Comparison of ENCODE assay signal across 18 cellular contexts in genomic region chr18:58353581-58353980, GRCh38.
DNase-seq lines count a peak whose midpoint lies in the region; ATAC-seq and TF ChIP-seq lines count a peak whose summit lies in the region.
"Had no signal": no experiment of that assay in that cellular context is flagged by ENCODE, and none has a peak within 500 bp of the region (broad histone marks: within the 10 kb centered on the region; RNA-seq: fewer than 3 reads in every experiment).

No MANE protein-coding gene starts in this region.

- peak overlapping the region; percentile 84 for H4K8ac ChIP-seq in trophoblast cell (ENCODE audit: low read depth, low read length)

- DNase-seq in GM23338 (ENCODE audit: low spot score) = no peak
- peak; percentile 21 for DNase-seq in esophagus muscularis mucosa (ENCODE audit: extremely low spot score)
- DNase-seq in trophoblast cell = peak; percentile 59 to 88
- no peak for DNase-seq in SJCRH30
- no peak for DNase-seq in NCI-H748 treated with DMSO at 0.1 percent for 48 hours (lab: John Stamatoyannopoulos, UW)
- DNase-seq: AML-193; Caco-2; Calu3; CD4-positive, alpha-beta T cell; CD8-positive, alpha-beta T cell; DMS79 treated with DMSO at 0.1 percent for 48 hours; GF-D8 had no signal

- H3K18ac ChIP-seq in trophoblast cell (ENCODE audit: low read length) = peak overlapping the region; percentile 91

- H3K4me2 ChIP-seq in GM23338 (no peak overlapping the region), trophoblast cell (ENCODE audit: low read length) (no peak overlapping the region)
- H3K4me2 ChIP-seq: A549; BLaER1 treated with 17β-estradiol and CSF1 and Interleukin-3, amounts not matched to agents 10 nM and 100 nM had no signal

- peak overlapping the region; percentile 74 for H2BK120ac ChIP-seq in trophoblast cell (ENCODE audit: insufficient read depth, low read length, poor library complexity)

- peak overlapping the region; percentile 44 for H3K4ac ChIP-seq in trophoblast cell (ENCODE audit: low read depth, low read length)

- H2AFZ ChIP-seq in GM23338 (no peak overlapping the region), trophoblast cell (ENCODE audit: insufficient read depth, low read length, poor library complexity) (no peak overlapping the region)

- H3K36me3 ChIP-seq in GM23338 (ENCODE audit: insufficient read depth) (peaks cover 17% of the 10 kb centered on the region; the same call in 1 of the 2 replicates), esophagus muscularis mucosa (peaks cover 0 to 45% (median 30%) of the 10 kb centered on the region in 4 donors), trophoblast cell (ENCODE audit: control insufficient read depth in 1 of 2, insufficient read depth in 2 of 2, low read length in 2 of 2) (peaks cover 8 to 16% of the 10 kb centered on the region in 2 experiments), SJCRH30 (no peaks in the 10 kb centered on the region; the same call in 1 of the 2 replicates)

- whole genome bisulfite sequencing in esophagus muscularis mucosa = 97% methylated on average over 4 of the region's 4 CpGs
- no CpG with 5 or more reads among the region's 4 CpGs for WGBS in trophoblast cell (ENCODE audit: extremely low coverage, insufficient coverage, insufficient read length)

- ATAC-seq in GM23338 (no peak), HG03521 (IDR thresholded peaks at IDR 0.05; ENCODE audit: unreplicated experiment) (no peak)
- ATAC-seq: A549; CD8-positive, alpha-beta T cell had no signal

- no peak overlapping the region for H3K4me3 ChIP-seq in GM23338
- H3K4me3 ChIP-seq in esophagus muscularis mucosa = no peak overlapping the region
- H3K4me3 ChIP-seq in trophoblast cell (ENCODE audit: low read depth, low read length) = no peak overlapping the region
- no peak overlapping the region for H3K4me3 ChIP-seq in SJCRH30
- H3K4me3 ChIP-seq: A549; BLaER1 treated with 17β-estradiol and CSF1 and Interleukin-3, amounts not matched to agents 10 nM and 100 nM had no signal

- no peaks in the 10 kb centered on the region for H3F3A ChIP-seq in GM23338 (replicated peaks; ENCODE audit: low read depth)

- H2BK5ac ChIP-seq in trophoblast cell (ENCODE audit: low read depth, low read length, poor library complexity) = peak overlapping the region; percentile 91

- TF ChIP-seq POLR2A in esophagus muscularis mucosa (IDR thresholded peaks at IDR 0.05; ENCODE audit: low read depth) = no peak

- intact Hi-C loops in esophagus muscularis mucosa (cut with DNase I) = no loop called here

- H3K9me3 Mint-ChIP-seq in GM23338 = no peaks in the 10 kb centered on the region; the same call in 2 of the 3 replicates
- H3K9me3 Mint-ChIP-seq: CD4-positive, alpha-beta T cell; CD8-positive, alpha-beta T cell had no signal

- H3K4me3 Mint-ChIP-seq in GM23338 = no peak overlapping the region
- H3K4me3 Mint-ChIP-seq: B cell; CD4-positive, alpha-beta T cell; CD8-positive, alpha-beta T cell had no signal

- peaks cover 62% of the 10 kb centered on the region for H3K36me3 Mint-ChIP-seq in GM23338 (ENCODE audit: low read depth)

- H3K23ac ChIP-seq in trophoblast cell (ENCODE audit: low read length) = no peak overlapping the region

- peak overlapping the region; percentile 98 for H2BK12ac ChIP-seq in trophoblast cell (ENCODE audit: low read length)

- H4K20me1 ChIP-seq in GM23338 (replicated peaks; ENCODE audit: insufficient read depth) = no peaks in the 10 kb centered on the region
- H4K20me1 ChIP-seq: BLaER1 treated with 17β-estradiol and CSF1 and Interleukin-3, amounts not matched to agents 10 nM and 100 nM had no signal

- no peak for TF ChIP-seq EP300 in esophagus muscularis mucosa (IDR thresholded peaks at IDR 0.05)

- no peak overlapping the region for H3K9ac ChIP-seq in trophoblast cell (ENCODE audit: low read length)
- H3K9ac ChIP-seq: BLaER1 treated with 17β-estradiol and CSF1 and Interleukin-3, amounts not matched to agents 10 nM and 100 nM had no signal

- peaks cover 37% of the 10 kb centered on the region for H3K4me1 Mint-ChIP-seq in GM23338
- H3K4me1 Mint-ChIP-seq: B cell had no signal

- peak overlapping the region; percentile 88 for H4K91ac ChIP-seq in trophoblast cell (ENCODE audit: low read depth, low read length)

- TF ChIP-seq CTCF in GM23338 (conservative IDR thresholded peaks at IDR 0.05; ENCODE audit: low read depth in 2 of 2) = no peak
- no peak for TF ChIP-seq CTCF in esophagus muscularis mucosa (IDR thresholded peaks at IDR 0.05)

- peaks cover 13% of the 10 kb centered on the region for H3K79me1 ChIP-seq in trophoblast cell (ENCODE audit: low read length)

- H3K27ac ChIP-seq in GM23338 (ENCODE audit: low read depth) (peak overlapping the region; percentile 53; the same call in 1 of the 2 replicates), esophagus muscularis mucosa (replicated peaks in 1 of 4) (no peak overlapping the region), trophoblast cell (ENCODE audit: low read depth, low read length) (peak overlapping the region; percentile 76), SJCRH30 (no peak overlapping the region)
- H3K27ac ChIP-seq: 22Rv1; A549; BLaER1 treated with 17β-estradiol and CSF1 and Interleukin-3, amounts not matched to agents 10 nM and 100 nM; C4-2B had no signal

- H3K79me2 ChIP-seq in GM23338 (replicated peaks; ENCODE audit: insufficient read depth) = no peaks in the 10 kb centered on the region
- peaks cover 4% of the 10 kb centered on the region for H3K79me2 ChIP-seq in trophoblast cell (ENCODE audit: control insufficient read depth, insufficient read depth, low read length, poor library complexity)

- peak overlapping the region; percentile 85 for H3K14ac ChIP-seq in trophoblast cell (ENCODE audit: low read length)

- no peak overlapping the region for H2AK5ac ChIP-seq in trophoblast cell (ENCODE audit: low read length)

- H3K9me3 ChIP-seq in esophagus muscularis mucosa (no peaks in the 10 kb centered on the region), trophoblast cell (ENCODE audit: insufficient read depth, low read depth, low read length) (no peaks in the 10 kb centered on the region), SJCRH30 (replicated peaks) (no peaks in the 10 kb centered on the region)
- H3K9me3 ChIP-seq: A549; BLaER1 treated with 17β-estradiol and CSF1 and Interleukin-3, amounts not matched to agents 10 nM and 100 nM; Caco-2 had no signal

- H3K27ac Mint-ChIP-seq in GM23338 = no peak overlapping the region
- H3K27ac Mint-ChIP-seq: B cell; CD4-positive, alpha-beta T cell; CD8-positive, alpha-beta T cell had no signal

- H4K12ac ChIP-seq in trophoblast cell (ENCODE audit: low read depth, low read length) = no peak overlapping the region

- H3K27me3 ChIP-seq in GM23338 (ENCODE audit: insufficient read depth) = no peaks in the 10 kb centered on the region
- H3K27me3 ChIP-seq in esophagus muscularis mucosa = no peaks in the 10 kb centered on the region
- H3K27me3 ChIP-seq in trophoblast cell (ENCODE audit: insufficient read depth, low read length) = no peaks in the 10 kb centered on the region
- H3K27me3 ChIP-seq in SJCRH30 = no peaks in the 10 kb centered on the region
- H3K27me3 ChIP-seq: BLaER1 treated with 17β-estradiol and CSF1 and Interleukin-3, amounts not matched to agents 10 nM and 100 nM had no signal

- H3K4me1 ChIP-seq in GM23338 (ENCODE audit: insufficient read depth) = peaks cover 26% of the 10 kb centered on the region
- H3K4me1 ChIP-seq in esophagus muscularis mucosa = no peaks in the 10 kb centered on the region
- H3K4me1 ChIP-seq in trophoblast cell (ENCODE audit: control insufficient read depth in 1 of 2, insufficient read depth in 2 of 2, low read length in 2 of 2) = peaks cover 15% of the 10 kb centered on the region in 2 experiments
- H3K4me1 ChIP-seq in SJCRH30 = no peaks in the 10 kb centered on the region
- H3K4me1 ChIP-seq: A549 had no signal

- peaks cover 1% of the 10 kb centered on the region for H3K27me3 Mint-ChIP-seq in GM23338 (ENCODE audit: insufficient read depth, low read depth, poor library complexity)
- H3K27me3 Mint-ChIP-seq: B cell; CD4-positive, alpha-beta T cell had no signal

- H3K9me2 ChIP-seq in GM23338 (ENCODE audit: insufficient read depth) = no peaks in the 10 kb centered on the region

TF ChIP-seq in GM23338, 12 proteins besides CTCF, POLR2A, EP300 and RAD21 (continues in another document):
- TF ChIP-seq, protein P1, sequence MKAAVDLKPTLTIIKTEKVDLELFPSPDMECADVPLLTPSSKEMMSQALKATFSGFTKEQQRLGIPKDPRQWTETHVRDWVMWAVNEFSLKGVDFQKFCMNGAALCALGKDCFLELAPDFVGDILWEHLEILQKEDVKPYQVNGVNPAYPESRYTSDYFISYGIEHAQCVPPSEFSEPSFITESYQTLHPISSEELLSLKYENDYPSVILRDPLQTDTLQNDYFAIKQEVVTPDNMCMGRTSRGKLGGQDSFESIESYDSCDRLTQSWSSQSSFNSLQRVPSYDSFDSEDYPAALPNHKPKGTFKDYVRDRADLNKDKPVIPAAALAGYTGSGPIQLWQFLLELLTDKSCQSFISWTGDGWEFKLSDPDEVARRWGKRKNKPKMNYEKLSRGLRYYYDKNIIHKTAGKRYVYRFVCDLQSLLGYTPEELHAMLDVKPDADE (IDR thresholded peaks at IDR 0.05) = no peak
- TF ChIP-seq EZH2phosphoT487 (IDR thresholded peaks at IDR 0.05; ENCODE audit: unreplicated experiment) (no peak), EZH2 (IDR thresholded peaks at IDR 0.05; ENCODE audit: low read depth, unreplicated experiment) (no peak), REST (IDR thresholded peaks at IDR 0.05; ENCODE audit: unreplicated experiment) (no peak), POLR2AphosphoS5 (IDR thresholded peaks at IDR 0.05; ENCODE audit: low read depth) (no peak)

Comparison
In these comparisons a context has a peak if more than half of its experiments do, and no peak if none do; other contexts are left out.
1. DNase-seq: peak in esophagus muscularis mucosa (single experiment) and trophoblast cell (2 of 2); none in GM23338 (single experiment), SJCRH30 (0 of 2) and NCI-H748 treated with DMSO at 0.1 percent for 48 hours (single experiment).
2. H3K27ac ChIP-seq: peak in GM23338 (single experiment) and trophoblast cell (single experiment); none in esophagus muscularis mucosa (0 of 4) and SJCRH30 (single experiment).